8 cellular contexts compared by ENCODE assay signal in the genomic region with DNA sequence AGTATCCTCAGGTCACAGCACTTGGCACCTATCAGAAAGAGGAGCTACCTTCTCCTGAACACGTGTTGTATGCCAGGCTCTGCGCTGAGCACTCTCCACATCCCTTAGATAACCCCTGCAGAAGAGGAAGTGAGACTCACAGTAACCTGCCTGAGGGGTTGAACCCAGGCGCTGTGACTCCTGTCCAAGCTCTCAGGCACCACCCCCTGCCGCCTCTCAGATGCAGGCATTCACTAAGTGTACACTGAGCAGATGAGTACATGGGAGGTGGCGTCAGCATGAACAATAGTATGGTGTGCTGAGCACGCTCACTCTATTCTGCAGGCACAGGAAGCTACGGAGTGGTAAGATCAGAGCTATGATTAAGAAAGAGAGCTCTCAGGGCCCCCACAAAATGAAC. TPM values are rescaled to one million over a fixed set of nuclear protein-coding genes. Genes with fewer than 3 reads are reported as not detected.
DNase-seq lines count a peak whose midpoint lies in the region; ATAC-seq and TF ChIP-seq lines count a peak whose summit lies in the region.

No MANE protein-coding gene starts in this region.

- peak overlapping the region; percentile 85 for H3K27ac Mint-ChIP-seq in T-helper 1 cell treated with Interleukin-12 subunit alpha and Interleukin-12 subunit beta and Interleukin-4 antibody, amounts not matched to agents 30 μg/mL and 1 μg/mL, for 36 hours

- no peaks in the 10 kb centered on the region for H3K79me2 ChIP-seq in osteoblast (ENCODE audit: insufficient read depth, low read length)

- H3K27me3 Mint-ChIP-seq in T-helper 1 cell treated with Interleukin-12 subunit alpha and Interleukin-12 subunit beta and Interleukin-4 antibody, amounts not matched to agents 30 μg/mL and 1 μg/mL, for 36 hours (ENCODE audit: low read depth): no peaks in the 10 kb centered on the region

- peaks cover 19% of the 10 kb centered on the region for H3K4me1 Mint-ChIP-seq in T-helper 1 cell treated with Interleukin-12 subunit alpha and Interleukin-12 subunit beta and Interleukin-4 antibody, amounts not matched to agents 30 μg/mL and 1 μg/mL, for 36 hours (ENCODE audit: low read depth)

- intact Hi-C loops in sciatic nerve (cut with DNase I): no loop called here

- H3K36me3 ChIP-seq in osteoblast (ENCODE audit: insufficient read depth, low read length): no peaks in the 10 kb centered on the region

- H3K4me3 Mint-ChIP-seq in T-helper 1 cell treated with Interleukin-12 subunit alpha and Interleukin-12 subunit beta and Interleukin-4 antibody, amounts not matched to agents 30 μg/mL and 1 μg/mL, for 36 hours: peak overlapping the region; percentile 36

- no peak overlapping the region for H2AFZ ChIP-seq in osteoblast (ENCODE audit: low read length)

- DNase-seq in sciatic nerve (ENCODE audit: low spot score) (no peak), NCI-H2227 (lab: John Stamatoyannopoulos, UW; ENCODE audit: unreplicated experiment) (no peak), osteoblast (ENCODE audit: insufficient read length, low spot score, missing footprints) (no peak)
- DNase-seq in effector CD8-positive, alpha-beta T cell (lab: John Stamatoyannopoulos, UW): no peak

- H4K20me1 ChIP-seq in osteoblast (ENCODE audit: insufficient read depth, low read length): no peaks in the 10 kb centered on the region

- H3K9me3 Mint-ChIP-seq in T-helper 1 cell treated with Interleukin-12 subunit alpha and Interleukin-12 subunit beta and Interleukin-4 antibody, amounts not matched to agents 30 μg/mL and 1 μg/mL, for 36 hours: peaks cover 7% of the 10 kb centered on the region

- TF ChIP-seq CTCF in osteoblast (IDR thresholded peaks at IDR 0.05; ENCODE audit: extremely low read depth, low read depth, low read length): no peak

- no peak overlapping the region for H3K27ac ChIP-seq in osteoblast (ENCODE audit: low read depth, low read length)

- H3K36me3 Mint-ChIP-seq in T-helper 1 cell treated with Interleukin-12 subunit alpha and Interleukin-12 subunit beta and Interleukin-4 antibody, amounts not matched to agents 30 μg/mL and 1 μg/mL, for 36 hours (ENCODE audit: low read depth): peaks cover 8% of the 10 kb centered on the region

- peak; percentile 98 for ATAC-seq in GM18907 (IDR thresholded peaks at IDR 0.05; ENCODE audit: unreplicated experiment)
- ATAC-seq in HG03025 (IDR thresholded peaks at IDR 0.05; ENCODE audit: low FRiP score, unreplicated experiment): peak; percentile 98
- peak; percentile 61 for ATAC-seq in esophagus mucosa
- ATAC-seq in sciatic nerve: no peak

- no peaks in the 10 kb centered on the region for H3K4me1 ChIP-seq in osteoblast (ENCODE audit: insufficient read depth, low read length)

- H3K4me2 ChIP-seq in osteoblast (ENCODE audit: insufficient read depth, low read length): no peak overlapping the region

- no peaks in the 10 kb centered on the region for H3K27me3 ChIP-seq in osteoblast (ENCODE audit: insufficient read depth, low read length)

- no peaks in the 10 kb centered on the region for H3K9me3 ChIP-seq in osteoblast (ENCODE audit: low read depth, low read length)

- no peak overlapping the region for H3K4me3 ChIP-seq in osteoblast (ENCODE audit: insufficient read depth, low read length)

RNA-seq across cellular contexts. Expression of a gene that starts 21.0 kb away (rescaled TPM):
- total RNA-seq in esophagus mucosa (3.0 TPM), sciatic nerve (28.8 TPM), osteoblast (13.4 and 14.4 TPM in 2 replicates)
